Comparison of ENCODE assay signal across 28 cellular contexts in genomic region chr15:80893777-80894176, GRCh38.
A peak's percentile ranks its signal among the peaks of the same experiment; 100 is the strongest.
DNase-seq lines count a peak whose midpoint lies in the region; ATAC-seq and TF ChIP-seq lines count a peak whose summit lies in the region.
"Had no signal": no experiment of that assay in that cellular context is flagged by ENCODE, and none has a peak within 500 bp of the region (broad histone marks: within the 10 kb centered on the region; RNA-seq: fewer than 3 reads in every experiment).

No MANE protein-coding gene starts in this region.

- ATAC-seq in heart left ventricle: peak in 3 of 4 donors; percentile 37 to 67 (median 56)
- peak; percentile 78 for ATAC-seq in left ventricle myocardium superior
- peak; percentile 26 for ATAC-seq in aorta (ENCODE audit: low FRiP score)
- ATAC-seq: activated CD8-positive, alpha-beta T cell treated with anti-CD3 and anti-CD28 coated beads for 36 hours; foreskin keratinocyte; HepG2; lower lobe of right lung; right lobe of liver had no signal

- no peak for TF ChIP-seq POLR2A in heart left ventricle (IDR thresholded peaks at IDR 0.05)

- peaks cover 44% of the 10 kb centered on the region for H3K4me1 Mint-ChIP-seq in osteocyte (ENCODE audit: unreplicated experiment)
- H3K4me1 Mint-ChIP-seq: naive B cell had no signal

- peaks cover 0 to 13% (median 3%) of the 10 kb centered on the region in 12 donors for H3K9me3 ChIP-seq in heart left ventricle
- peaks cover 4% of the 10 kb centered on the region; the same call in 1 of the 2 replicates for H3K9me3 ChIP-seq in SJCRH30 (replicated peaks)
- H3K9me3 ChIP-seq in aorta (ENCODE audit: control insufficient read depth, low read length): no peaks in the 10 kb centered on the region
- H3K9me3 ChIP-seq: breast epithelium, lower lobe of right lung, ovary, Peyer's patch, right lobe of liver, SK-N-SH had no signal

- DNase-seq in heart left ventricle: peak in 3 of 5 donors; percentile 39 to 68 (median 51)
- no peak for DNase-seq in cardiac septum (ENCODE audit: low spot score)
- DNase-seq in SJCRH30: peak; percentile 47 to 49
- peak; percentile 52 for DNase-seq in left ventricle myocardium superior
- DNase-seq in aorta: no peak
- DNase-seq in HK-2 (ENCODE audit: unreplicated experiment): no peak
- DNase-seq in NCI-H2227 treated with DMSO at 0.1 percent for 48 hours (lab: John Stamatoyannopoulos, UW): no peak
- DNase-seq in osteocyte (ENCODE audit: extremely low spot score, unreplicated experiment): no peak
- DNase-seq: activated CD8-positive, alpha-beta T cell treated with anti-CD3 and anti-CD28 coated beads for 36 hours; C1 segment of cervical spinal cord; Calu3; hypothalamus; lower lobe of right lung; naive B cell; NCI-H1105; NCI-H2081; NK-92 treated with Interleukin-12 subunit alpha and Interleukin-12 subunit beta, amount 100 ng/mL, for 24 hours; ovary; Peyer's patch; right lobe of liver; SK-N-SH; stimulated activated CD4-positive, alpha-beta T cell treated with anti-CD3 and anti-CD28 coated beads, Interleukin-15, amount 100 ng/mL, for 24 hours; stimulated activated CD8-positive, alpha-beta memory T cell treated with anti-CD3 and anti-CD28 coated beads, Interleukin-4, amount 100 ng/mL, for 48 hours had no signal

- no peak overlapping the region for H3K4me3 Mint-ChIP-seq in osteocyte (ENCODE audit: unreplicated experiment)
- H3K4me3 Mint-ChIP-seq: activated CD8-positive, alpha-beta T cell treated with anti-CD3 and anti-CD28 coated beads for 36 hours; dendritic cell treated with granulocyte-macrophage colony-stimulating factor and Interleukin-4, amounts not matched to agents 40 ng/mL and 50 ng/mL, for 4 days; naive B cell; T-helper 2 cell treated with Interferon-gamma antibody and Interleukin-4, amounts not matched to agents 5 μg/mL and 100 μg/mL, for 36 hours had no signal

- no peak overlapping the region for H3K27ac ChIP-seq in heart left ventricle
- H3K27ac ChIP-seq in SJCRH30: no peak overlapping the region
- peak overlapping the region in 1 of 2 donors; percentile 8 for H3K27ac ChIP-seq in aorta (ENCODE audit: low read depth in 1 of 2, low read length in 2 of 2)
- H3K27ac ChIP-seq: breast epithelium, foreskin keratinocyte, lower lobe of right lung, ovary, Peyer's patch, right lobe of liver had no signal

- no peaks in the 10 kb centered on the region for H3K27me3 Mint-ChIP-seq in osteocyte (ENCODE audit: unreplicated experiment)
- H3K27me3 Mint-ChIP-seq: activated CD8-positive, alpha-beta T cell treated with anti-CD3 and anti-CD28 coated beads for 36 hours; dendritic cell treated with granulocyte-macrophage colony-stimulating factor and Interleukin-4, amounts not matched to agents 40 ng/mL and 50 ng/mL, for 4 days; naive B cell had no signal

- no peak overlapping the region for H3K27ac Mint-ChIP-seq in osteocyte (ENCODE audit: unreplicated experiment)
- H3K27ac Mint-ChIP-seq: activated CD8-positive, alpha-beta T cell treated with anti-CD3 and anti-CD28 coated beads for 36 hours; dendritic cell treated with granulocyte-macrophage colony-stimulating factor and Interleukin-4, amounts not matched to agents 40 ng/mL and 50 ng/mL, for 4 days; naive B cell; T-helper 2 cell treated with Interferon-gamma antibody and Interleukin-4, amounts not matched to agents 5 μg/mL and 100 μg/mL, for 36 hours had no signal

- peaks cover 0 to 16% (median 0%) of the 10 kb centered on the region in 12 donors for H3K4me1 ChIP-seq in heart left ventricle
- peaks cover 11% of the 10 kb centered on the region for H3K4me1 ChIP-seq in SJCRH30
- H3K4me1 ChIP-seq in aorta (ENCODE audit: control insufficient read depth in 1 of 2, insufficient read depth in 2 of 2, low read length in 2 of 2): no peaks in the 10 kb centered on the region
- H3K4me1 ChIP-seq: breast epithelium, foreskin keratinocyte, lower lobe of right lung, Peyer's patch, right lobe of liver had no signal

- TF ChIP-seq CTCF in heart left ventricle (IDR thresholded peaks at IDR 0.05) (no peak), osteocyte (IDR thresholded peaks at IDR 0.05) (no peak)

- H3K36me3 Mint-ChIP-seq in osteocyte (ENCODE audit: unreplicated experiment): peaks cover 86% of the 10 kb centered on the region

- H3K27me3 ChIP-seq in heart left ventricle (no peaks in the 10 kb centered on the region), SJCRH30 (no peaks in the 10 kb centered on the region), aorta (ENCODE audit: control insufficient read depth in 1 of 2, insufficient read depth in 2 of 2, low read length in 1 of 2) (no peaks in the 10 kb centered on the region)
- H3K27me3 ChIP-seq: breast epithelium, foreskin keratinocyte, ovary, Peyer's patch, right lobe of liver had no signal

- WGBS in heart left ventricle, 4 donors: 46 to 68% (median 62%) methylated on average over 1 of the region's 1 CpG
- 20 to 32% methylated on average over 1 of the region's 1 CpG for WGBS in aorta, 2 donors

- H3K9me3 Mint-ChIP-seq in osteocyte (ENCODE audit: unreplicated experiment): no peaks in the 10 kb centered on the region

- H3K4me3 ChIP-seq in heart left ventricle (no peak overlapping the region), SJCRH30 (no peak overlapping the region), aorta (ENCODE audit: low read length in 2 of 2) (no peak overlapping the region)
- H3K4me3 ChIP-seq: breast epithelium, lower lobe of right lung, ovary, Peyer's patch, right lobe of liver had no signal

- intact Hi-C loops in heart left ventricle (cut with DNase I): loop anchor here in 1 of 10 donors (10.0 kb wide), 1 partner anchor 51 kb away; no protein-coding TSS in a partner anchor
- intact Hi-C loops in cardiac septum (cut with DNase I): no loop called here
- intact Hi-C loops in left ventricle myocardium superior (cut with micrococcal nuclease): no loop called here
- intact Hi-C loops in aorta (cut with DNase I): no loop called here

- peaks cover 0 to 6% (median 0%) of the 10 kb centered on the region in 9 donors for H3K36me3 ChIP-seq in heart left ventricle
- H3K36me3 ChIP-seq in SJCRH30: no peaks in the 10 kb centered on the region
- H3K36me3 ChIP-seq in aorta (ENCODE audit: control insufficient read depth in 1 of 2, insufficient read depth in 2 of 2, low read length in 1 of 2): no peaks in the 10 kb centered on the region
- H3K36me3 ChIP-seq: breast epithelium, ovary, Peyer's patch, right lobe of liver had no signal

Comparison
In these comparisons a context has a peak if more than half of its experiments do, and no peak if none do; other contexts are left out.
1. DNase-seq: peak in heart left ventricle (3 of 5), SJCRH30 (2 of 2) and left ventricle myocardium superior (single experiment); none in cardiac septum (single experiment), aorta (0 of 2), HK-2 (single experiment), NCI-H2227 treated with DMSO at 0.1 percent for 48 hours (single experiment) and osteocyte (single experiment).
2. ATAC-seq: peak in every context shown above with its lines; median percentile 78 in left ventricle myocardium superior; 56 in heart left ventricle; 26 in aorta.